13 cellular contexts compared by ENCODE assay signal in genomic region chr14:75268638-75269550, GRCh38. TPM values are rescaled to one million over a fixed set of nuclear protein-coding genes. Genes with fewer than 3 reads are reported as not detected.
DNase-seq lines count a peak whose midpoint lies in the region; ATAC-seq and TF ChIP-seq lines count a peak whose summit lies in the region.
"Had no signal": no experiment of that assay in that cellular context is flagged by ENCODE, and none has a peak within 500 bp of the region (broad histone marks: within the 10 kb centered on the region; RNA-seq: fewer than 3 reads in every experiment).

No MANE protein-coding gene starts in this region.

- no peak overlapping the region for H3K4ac ChIP-seq in neuronal stem cell (ENCODE audit: low read length)

- H3K27ac ChIP-seq in parathyroid adenoma = peak overlapping the region; percentile 21
- H3K27ac ChIP-seq in effector memory CD4-positive, alpha-beta T cell (ENCODE audit: insufficient read depth, low read length, poor library complexity, severe bottlenecking) = no peak overlapping the region
- H3K27ac ChIP-seq in neuronal stem cell (replicated peaks; ENCODE audit: low read length) = no peak overlapping the region
- H3K27ac ChIP-seq: prostate gland, RWPE1 had no signal

- peak; percentile 67 for ATAC-seq in esophagus mucosa

- H3K9ac ChIP-seq in parathyroid adenoma = no peak overlapping the region
- no peak overlapping the region for H3K9ac ChIP-seq in neuronal stem cell (ENCODE audit: low read depth, low read length, poor library complexity)

- no peak for TF ChIP-seq CTCF in parathyroid adenoma (IDR thresholded peaks at IDR 0.05)

- H3K79me2 ChIP-seq in parathyroid adenoma = no peaks in the 10 kb centered on the region

- peaks cover 46% of the 10 kb centered on the region for H3K4me1 ChIP-seq in parathyroid adenoma
- H3K4me1 ChIP-seq in effector memory CD4-positive, alpha-beta T cell (ENCODE audit: control insufficient read depth, insufficient read depth, low read length, poor library complexity, severe bottlenecking) = peaks cover 4% of the 10 kb centered on the region
- H3K4me1 ChIP-seq in neuronal stem cell (ENCODE audit: control insufficient read depth in 2 of 2, insufficient read depth in 1 of 2, low read depth in 1 of 2, low read length in 2 of 2) = peaks cover 3 to 9% of the 10 kb centered on the region in 2 donors
- H3K4me1 ChIP-seq: prostate gland had no signal

- no peaks in the 10 kb centered on the region for H3K27me3 ChIP-seq in parathyroid adenoma (ENCODE audit: control insufficient read depth, insufficient read depth, low read length)
- H3K27me3 ChIP-seq in effector memory CD4-positive, alpha-beta T cell (replicated peaks; ENCODE audit: control insufficient read depth, insufficient read depth, low read length, poor library complexity, severe bottlenecking) = no peaks in the 10 kb centered on the region
- peaks cover 0 to 5% (median 0%) of the 10 kb centered on the region in 3 experiments for H3K27me3 ChIP-seq in neuronal stem cell (ENCODE audit: control insufficient read depth in 3 of 3, insufficient read depth in 3 of 3, low read depth in 1 of 3, low read length in 3 of 3)

- no peak overlapping the region for H2BK15ac ChIP-seq in neuronal stem cell (ENCODE audit: low read length)

- H4K91ac ChIP-seq in neuronal stem cell (ENCODE audit: low read depth, low read length, poor library complexity) = no peak overlapping the region

- H2BK120ac ChIP-seq in neuronal stem cell (ENCODE audit: low read depth, low read length) = no peak overlapping the region

- no peak overlapping the region for H3K4me3 ChIP-seq in parathyroid adenoma (ENCODE audit: low read depth, low read length)
- H3K4me3 ChIP-seq in effector memory CD4-positive, alpha-beta T cell (ENCODE audit: insufficient read depth, low read depth, low read length, poor library complexity, severe bottlenecking) = no peak overlapping the region
- no peak overlapping the region for H3K4me3 ChIP-seq in neuronal stem cell (ENCODE audit: low read length in 2 of 2)
- H3K4me3 ChIP-seq: prostate gland had no signal

- H4K8ac ChIP-seq in neuronal stem cell (ENCODE audit: low read depth, low read length) = no peak overlapping the region

- H2AFZ ChIP-seq in parathyroid adenoma = no peak overlapping the region
- H2AFZ ChIP-seq in neuronal stem cell (ENCODE audit: low read length) = no peak overlapping the region

- no peak overlapping the region for H3K14ac ChIP-seq in neuronal stem cell (ENCODE audit: low read length)

- H3K36me3 ChIP-seq in parathyroid adenoma (ENCODE audit: control insufficient read depth, insufficient read depth, low read length) = no peaks in the 10 kb centered on the region
- H3K36me3 ChIP-seq in effector memory CD4-positive, alpha-beta T cell (ENCODE audit: control insufficient read depth, insufficient read depth, low read length) = no peaks in the 10 kb centered on the region
- H3K36me3 ChIP-seq in neuronal stem cell (replicated peaks in 1 of 2; ENCODE audit: control insufficient read depth in 2 of 2, insufficient read depth in 2 of 2, low read length in 2 of 2) = no peaks in the 10 kb centered on the region
- H3K36me3 ChIP-seq: prostate gland had no signal

- H2BK12ac ChIP-seq in neuronal stem cell (ENCODE audit: low read length) = no peak overlapping the region

- no peak overlapping the region for H2BK5ac ChIP-seq in neuronal stem cell (ENCODE audit: low read length)

- peak overlapping the region; percentile 3 for H3K4me2 ChIP-seq in parathyroid adenoma (ENCODE audit: low read length)
- H3K4me2 ChIP-seq in neuronal stem cell (ENCODE audit: insufficient read depth, low read length, poor library complexity, severe bottlenecking) = no peak overlapping the region

- H3K23ac ChIP-seq in neuronal stem cell (ENCODE audit: low read depth, low read length, poor library complexity) = no peak overlapping the region

- H2AK5ac ChIP-seq in neuronal stem cell (ENCODE audit: low read depth, low read length) = no peak overlapping the region

- H3K79me1 ChIP-seq in neuronal stem cell (ENCODE audit: low read depth, low read length) = no peaks in the 10 kb centered on the region

- H3K9me3 ChIP-seq in parathyroid adenoma (ENCODE audit: control insufficient read depth, low read length) (no peaks in the 10 kb centered on the region), neuronal stem cell (replicated peaks in 1 of 2; ENCODE audit: control insufficient read depth in 2 of 2, insufficient read depth in 1 of 2, low read depth in 1 of 2, low read length in 2 of 2) (no peaks in the 10 kb centered on the region)
- no peaks in the 10 kb centered on the region for H3K9me3 ChIP-seq in effector memory CD4-positive, alpha-beta T cell (ENCODE audit: control insufficient read depth, low read length)
- H3K9me3 ChIP-seq: prostate gland had no signal

- DNase-seq in GF-D8 (lab: John Stamatoyannopoulos, UW) (peak; percentile 35), NCI-H69 (lab: John Stamatoyannopoulos, UW) (peak; percentile 59), NCI-H774 (lab: John Stamatoyannopoulos, UW) (no peak), A172 (ENCODE audit: low spot score) (no peak), neuronal stem cell (ENCODE audit: low spot score) (no peak)
- DNase-seq in effector memory CD4-positive, alpha-beta T cell = no peak
- DNase-seq: activated CD4-positive, alpha-beta memory T cell treated with anti-CD3 and anti-CD28 coated beads, Interleukin-2, amount 10 ng/mL, durations not matched to agents 7 days and 5 days; anterior cingulate cortex; NCI-H1105 had no signal

- no CpG with 5 or more reads among the region's 7 CpGs for WGBS in neuronal stem cell (ENCODE audit: extremely low coverage in 2 of 2, insufficient read length in 2 of 2, insufficient replicate concordance in 1 of 2), 2 donors

- no peak overlapping the region for H3K18ac ChIP-seq in neuronal stem cell (ENCODE audit: low read length)

RNA-seq across cellular contexts. Expression of gene FOS, which starts 9.7 kb away (rescaled TPM):
- 125 TPM for total RNA-seq in esophagus mucosa
- total RNA-seq in A172 (2014; rRNA removed; shearing (Covaris generic)) = 0.89 and 2.2 TPM in 2 replicates
- 20.4 TPM for polyA plus RNA-seq in neuronal stem cell (2013, experiment 1 of 2)
- 21.0 TPM for polyA plus RNA-seq in neuronal stem cell (2013, experiment 2 of 2)

Comparison
In these comparisons a context has a peak if more than half of its experiments do, and no peak if none do; other contexts are left out.
1. DNase-seq: peak in GF-D8 (single experiment) and NCI-H69 (single experiment); none in NCI-H774 (single experiment), A172 (single experiment), effector memory CD4-positive, alpha-beta T cell (0 of 3) and neuronal stem cell (single experiment).
2. RNA of gene FOS, which starts 9.7 kb away (total RNA-seq): 125 TPM in esophagus mucosa (single experiment); 0.89 to 2.2 TPM in A172; every median in the first group is over 10 times any median in the second.